ENCODE assay signal across 16 cellular contexts in genomic region chr3:54713455-54713854, GRCh38.
"Had no signal": no experiment of that assay in that cellular context is flagged by ENCODE, and none has a peak within 500 bp of the region (broad histone marks: within the 10 kb centered on the region; RNA-seq: fewer than 3 reads in every experiment).

No MANE protein-coding gene starts in this region.

- ATAC-seq: effector memory CD8-positive, alpha-beta T cell; esophagus mucosa; gastrocnemius medialis; natural killer cell treated with Interleukin-12 subunit alpha and Interleukin-12 subunit beta and Interleukin-15 and Interleukin-18, amount 100 ng/mL, for 72 hours; stimulated activated naive CD8-positive, alpha-beta T cell treated with anti-CD3 and anti-CD28 coated beads, Interleukin-15, Interleukin-2, amounts not matched to agents 100 U/mL and 50 U/mL, for 24 hours had no signal

- DNase-seq: activated CD4-positive, alpha-beta T cell treated with anti-CD3 and anti-CD28 coated beads for 4 hours; activated CD4-positive, alpha-beta T cell treated with anti-CD3 and anti-CD28 coated beads, Interleukin-2, amount 50 U/mL, for 48 hours; activated CD4-positive, CD25-positive, alpha-beta regulatory T cell; activated naive CD4-positive, alpha-beta T cell treated with Interleukin-2 at 50 U/mL for 16 hours; activated naive CD8-positive, alpha-beta T cell treated with anti-CD3 and anti-CD28 coated beads for 36 hours; activated T-cell treated with anti-CD3 and anti-CD28 coated beads, Interleukin-2, amount 50 U/mL, for 48 hours; colonic mucosa; dorsolateral prefrontal cortex; effector memory CD8-positive, alpha-beta T cell; gastrocnemius medialis; stimulated activated CD4-positive, alpha-beta T cell treated with anti-CD3 and anti-CD28 coated beads, Interleukin-12 subunit alpha, Interleukin-12 subunit beta, amount 100 ng/mL, for 4 hours; stimulated activated CD4-positive, alpha-beta T cell treated with anti-CD3 and anti-CD28 coated beads, Interleukin-4, amount 100 ng/mL, for 4 hours; stimulated activated naive CD8-positive, alpha-beta T cell treated with anti-CD3 and anti-CD28 coated beads, Interleukin-15, Interleukin-2, amounts not matched to agents 100 U/mL and 50 U/mL, for 24 hours; thyroid gland had no signal
